ENCODE assay signal across 2 cellular contexts in genomic region chr11:104522650-104523049, GRCh38.
TF ChIP-seq lines count a peak whose summit lies in the region.

No MANE protein-coding gene starts in this region.

TF ChIP-seq in HepG2, 621 proteins besides CTCF, POLR2A, EP300 and RAD21 (continued from another document):
- TF ChIP-seq GMEB2 (CRISPR knock-in tag; IDR thresholded peaks at IDR 0.05; ENCODE audit: low read depth): no peak
- TF ChIP-seq TGIF2 (CRISPR knock-in tag; IDR thresholded peaks at IDR 0.05): no peak
- no peak for TF ChIP-seq HDAC6 (IDR thresholded peaks at IDR 0.05; ENCODE audit: low read depth, low read length)
- no peak for TF ChIP-seq ZNF333 (CRISPR knock-in tag; IDR thresholded peaks at IDR 0.05; ENCODE audit: borderline replicate concordance)
- TF ChIP-seq CBX2 (IDR thresholded peaks at IDR 0.05; ENCODE audit: low read depth, low read length): no peak
- no peak for TF ChIP-seq CBX2 (CRISPR knock-in tag; IDR thresholded peaks at IDR 0.05; ENCODE audit: low read depth)
- TF ChIP-seq ZSCAN21 (CRISPR knock-in tag; IDR thresholded peaks at IDR 0.05; ENCODE audit: borderline replicate concordance): no peak
- TF ChIP-seq NRL (CRISPR knock-in tag; IDR thresholded peaks at IDR 0.05; ENCODE audit: borderline replicate concordance): no peak
- TF ChIP-seq ZFP36 (IDR thresholded peaks at IDR 0.05; ENCODE audit: borderline replicate concordance, low read depth, low read length, partially characterized antibody): no peak
- no peak for TF ChIP-seq THYN1 (CRISPR knock-in tag; IDR thresholded peaks at IDR 0.05; ENCODE audit: borderline replicate concordance, low read depth)
- TF ChIP-seq SETDB1 (CRISPR knock-in tag; IDR thresholded peaks at IDR 0.05; ENCODE audit: borderline replicate concordance): no peak
- no peak for TF ChIP-seq ZBTB46 (CRISPR knock-in tag; IDR thresholded peaks at IDR 0.05; ENCODE audit: borderline replicate concordance)

TF ChIP-seq in SK-N-SH treated with all-trans-retinoic acid at 6 μM for 48 hours, 23 proteins besides CTCF, POLR2A, EP300 and RAD21 (continued from another document):
- peak; percentile 82 for TF ChIP-seq TSHZ2 (CRISPR knock-in tag; IDR thresholded peaks at IDR 0.05)
- TF ChIP-seq CREB5 (CRISPR knock-in tag; IDR thresholded peaks at IDR 0.05; ENCODE audit: low read depth): peak; percentile 74; the same call in 1 of the 2 replicates
- TF ChIP-seq POU6F1 (CRISPR knock-in tag; IDR thresholded peaks at IDR 0.05; ENCODE audit: borderline replicate concordance, low read depth): no peak
- TF ChIP-seq BACH2 (CRISPR knock-in tag; IDR thresholded peaks at IDR 0.05; ENCODE audit: borderline replicate concordance): 0 out of 2 replicates have a peak, but pooled peaks have one; percentile 75
- no peak for TF ChIP-seq SNAI2 (CRISPR knock-in tag; IDR thresholded peaks at IDR 0.05)
- no peak for TF ChIP-seq ESRRG (CRISPR knock-in tag; IDR thresholded peaks at IDR 0.05)
- TF ChIP-seq CSRNP3 (CRISPR knock-in tag; IDR thresholded peaks at IDR 0.05): 0 out of 2 replicates have a peak, but pooled peaks have one; percentile 16
- no peak for TF ChIP-seq RARB (CRISPR knock-in tag; IDR thresholded peaks at IDR 0.05)
- peak; percentile 77 for TF ChIP-seq ZNF70 (CRISPR knock-in tag; IDR thresholded peaks at IDR 0.05)
